In genomic region chr5:158514353-158514960, GRCh38 we compare ENCODE assay signal across 19 cellular contexts.
DNase-seq lines count a peak whose midpoint lies in the region; ATAC-seq and TF ChIP-seq lines count a peak whose summit lies in the region.
"Had no signal": no experiment of that assay in that cellular context is flagged by ENCODE, and none has a peak within 500 bp of the region (broad histone marks: within the 10 kb centered on the region; RNA-seq: fewer than 3 reads in every experiment).

No MANE protein-coding gene starts in this region.

- H3K9ac ChIP-seq in colonic mucosa (ENCODE audit: low read depth in 2 of 2, low read length in 2 of 2) = no peak overlapping the region

- H3K9me3 Mint-ChIP-seq in activated CD8-positive, alpha-beta T cell treated with anti-CD3 and anti-CD28 coated beads for 36 hours = no peaks in the 10 kb centered on the region
- no peaks in the 10 kb centered on the region for H3K9me3 Mint-ChIP-seq in activated CD8-positive, alpha-beta T cell treated with anti-CD3 and anti-CD28 coated beads, Interleukin-2, amount 10 ng/mL, durations not matched to agents 7 days and 5 days (ENCODE audit: insufficient read depth)
- H3K9me3 Mint-ChIP-seq: H9 had no signal

- H3K36me3 Mint-ChIP-seq in activated CD8-positive, alpha-beta T cell treated with anti-CD3 and anti-CD28 coated beads for 36 hours (ENCODE audit: low read depth) = no peaks in the 10 kb centered on the region
- peaks cover 2% of the 10 kb centered on the region for H3K36me3 Mint-ChIP-seq in activated CD8-positive, alpha-beta T cell treated with anti-CD3 and anti-CD28 coated beads, Interleukin-2, amount 10 ng/mL, durations not matched to agents 7 days and 5 days (ENCODE audit: low read depth)

- H3K4me1 ChIP-seq in colonic mucosa = no peaks in the 10 kb centered on the region
- H3K4me1 ChIP-seq: A549, upper lobe of right lung had no signal

- H3K27me3 Mint-ChIP-seq in activated CD8-positive, alpha-beta T cell treated with anti-CD3 and anti-CD28 coated beads for 36 hours = no peaks in the 10 kb centered on the region
- H3K27me3 Mint-ChIP-seq in activated CD8-positive, alpha-beta T cell treated with anti-CD3 and anti-CD28 coated beads, Interleukin-2, amount 10 ng/mL, durations not matched to agents 7 days and 5 days (ENCODE audit: low read depth) = no peaks in the 10 kb centered on the region

- CTCF ChIA-PET in activated CD8-positive, alpha-beta T cell treated with anti-CD3 and anti-CD28 coated beads for 36 hours (lab: Charles Lee) = interaction anchor here (0.9 to 1.5 kb wide), 2 partner anchors 200 to 618 kb away, joined by 3 read pairs; no protein-coding TSS in a partner anchor
- CTCF ChIA-PET in activated CD8-positive, alpha-beta T cell treated with anti-CD3 and anti-CD28 coated beads, Interleukin-2, amount 10 ng/mL, durations not matched to agents 7 days and 5 days (lab: Charles Lee) = interaction anchor here (1.3 to 1.4 kb wide), 3 partner anchors 22 to 79 kb away, joined by 3 read pairs; no protein-coding TSS in a partner anchor

- H3K4me3 ChIP-seq in choroid plexus epithelial cell (ENCODE audit: low read depth, low read length) (no peak overlapping the region), colonic mucosa (no peak overlapping the region)
- H3K4me3 ChIP-seq: A549, SJSA1, upper lobe of right lung had no signal

- intact Hi-C loops in activated CD8-positive, alpha-beta T cell treated with anti-CD3 and anti-CD28 coated beads for 36 hours (cut with micrococcal nuclease) = no loop called here
- intact Hi-C loops in sciatic nerve (cut with DNase I) (no loop called here), colonic mucosa (cut with DNase I) (no loop called here)

- H3K27me3 ChIP-seq in colonic mucosa = no peaks in the 10 kb centered on the region
- H3K27me3 ChIP-seq: gastrocnemius medialis, SJSA1, upper lobe of right lung had no signal

- no peak for TF ChIP-seq CTCF in activated CD8-positive, alpha-beta T cell treated with anti-CD3 and anti-CD28 coated beads for 36 hours (IDR thresholded peaks at IDR 0.05)
- TF ChIP-seq CTCF in choroid plexus epithelial cell (conservative IDR thresholded peaks at IDR 0.05; ENCODE audit: low read depth, low read length) (no peak), colonic mucosa (IDR thresholded peaks at IDR 0.05) (no peak)

- H3K36me3 ChIP-seq in colonic mucosa = no peaks in the 10 kb centered on the region
- H3K36me3 ChIP-seq: gastrocnemius medialis, SJSA1, upper lobe of right lung had no signal

- H3K4me1 Mint-ChIP-seq in activated CD8-positive, alpha-beta T cell treated with anti-CD3 and anti-CD28 coated beads for 36 hours (ENCODE audit: low read depth) = peaks cover 35% of the 10 kb centered on the region
- H3K4me1 Mint-ChIP-seq in activated CD8-positive, alpha-beta T cell treated with anti-CD3 and anti-CD28 coated beads, Interleukin-2, amount 10 ng/mL, durations not matched to agents 7 days and 5 days (ENCODE audit: low read depth) = peaks cover 27% of the 10 kb centered on the region

- peak overlapping the region; percentile 87 for H3K27ac Mint-ChIP-seq in activated CD8-positive, alpha-beta T cell treated with anti-CD3 and anti-CD28 coated beads for 36 hours
- H3K27ac Mint-ChIP-seq in activated CD8-positive, alpha-beta T cell treated with anti-CD3 and anti-CD28 coated beads, Interleukin-2, amount 10 ng/mL, durations not matched to agents 7 days and 5 days = no peak overlapping the region
- H3K27ac Mint-ChIP-seq: H9 had no signal

- H3K27ac ChIP-seq in colonic mucosa = no peak overlapping the region
- H3K27ac ChIP-seq: A549, SJSA1, upper lobe of right lung, VCaP had no signal

- peak; percentile 62 for ATAC-seq in activated CD8-positive, alpha-beta T cell treated with anti-CD3 and anti-CD28 coated beads for 36 hours
- no peak for ATAC-seq in activated CD8-positive, alpha-beta T cell treated with anti-CD3 and anti-CD28 coated beads, Interleukin-2, amount 10 ng/mL, durations not matched to agents 7 days and 5 days
- ATAC-seq in sciatic nerve = peak; percentile 75
- ATAC-seq: A549, gastrocnemius medialis, left colon, upper lobe of right lung had no signal

- POLR2A ChIA-PET in activated CD8-positive, alpha-beta T cell treated with anti-CD3 and anti-CD28 coated beads for 36 hours (lab: Charles Lee) = interaction anchor here (1.3 kb wide), 1 partner anchor 79 kb away, joined by 3 read pairs; no protein-coding TSS in a partner anchor
- POLR2A ChIA-PET in activated CD8-positive, alpha-beta T cell treated with anti-CD3 and anti-CD28 coated beads, Interleukin-2, amount 10 ng/mL, durations not matched to agents 7 days and 5 days (lab: Charles Lee) = interaction anchor here (0.7 kb wide), 1 partner anchor 137 kb away, joined by 3 read pairs; no protein-coding TSS in a partner anchor

- H3K9me3 ChIP-seq in colonic mucosa = no peaks in the 10 kb centered on the region
- H3K9me3 ChIP-seq: A549, gastrocnemius medialis, SJSA1, upper lobe of right lung had no signal

- no peak overlapping the region for H3K4me3 Mint-ChIP-seq in activated CD8-positive, alpha-beta T cell treated with anti-CD3 and anti-CD28 coated beads for 36 hours
- no peak overlapping the region for H3K4me3 Mint-ChIP-seq in activated CD8-positive, alpha-beta T cell treated with anti-CD3 and anti-CD28 coated beads, Interleukin-2, amount 10 ng/mL, durations not matched to agents 7 days and 5 days
- H3K4me3 Mint-ChIP-seq: H9 had no signal

- DNase-seq in activated CD8-positive, alpha-beta T cell treated with anti-CD3 and anti-CD28 coated beads for 36 hours = peak; percentile 8
- DNase-seq in activated CD8-positive, alpha-beta T cell treated with anti-CD3 and anti-CD28 coated beads, Interleukin-2, amount 10 ng/mL, durations not matched to agents 7 days and 5 days = no peak
- DNase-seq in NAMALWA (ENCODE audit: low spot score) (peak; percentile 9), choroid plexus epithelial cell (ENCODE audit: low read depth) (peak; percentile 70), sciatic nerve (ENCODE audit: low spot score) (no peak), NCI-H128 (lab: John Stamatoyannopoulos, UW; ENCODE audit: unreplicated experiment) (no peak), colonic mucosa (no peak), UCSD-AML1 (lab: John Stamatoyannopoulos, UW; ENCODE audit: unreplicated experiment) (no peak)
- DNase-seq: cortex of kidney, gastrocnemius medialis, H9, KBM-7, left colon, NCI-H187, NCI-H82, upper lobe of right lung had no signal

Comparison
In these comparisons a context has a peak if more than half of its experiments do, and no peak if none do; other contexts are left out.
1. DNase-seq: peak in activated CD8-positive, alpha-beta T cell treated with anti-CD3 and anti-CD28 coated beads for 36 hours (single experiment), NAMALWA (single experiment) and choroid plexus epithelial cell (single experiment); none in activated CD8-positive, alpha-beta T cell treated with anti-CD3 and anti-CD28 coated beads, Interleukin-2, amount 10 ng/mL, durations not matched to agents 7 days and 5 days (single experiment), sciatic nerve (single experiment), NCI-H128 (single experiment), colonic mucosa (single experiment) and UCSD-AML1 (single experiment).